ENCODE assay signal across 1 cellular context in genomic region chr20:38961530-38962043, GRCh38.
TF ChIP-seq lines count a peak whose summit lies in the region.

No MANE protein-coding gene starts in this region.

TF ChIP-seq in GM23338, 12 proteins besides CTCF, POLR2A, EP300 and RAD21 (continued from another document):
- TF ChIP-seq ZNF462 (CRISPR knock-in tag; IDR thresholded peaks at IDR 0.05), result no peak
- no peak for TF ChIP-seq REST (IDR thresholded peaks at IDR 0.05; ENCODE audit: unreplicated experiment)
TF ChIP-seq in GM23338: peak in this region for 0.
